1 cellular context compared by ENCODE assay signal in genomic region chr7:6476596-6477374, GRCh38.
TF ChIP-seq lines count a peak whose summit lies in the region.

No MANE protein-coding gene starts in this region.

TF ChIP-seq in IMR-90, 13 proteins besides CTCF, POLR2A, EP300 and RAD21 (continued from another document):
- TF ChIP-seq ELK1 (IDR thresholded peaks at IDR 0.05; ENCODE audit: borderline replicate concordance, low read depth, low read length) (no peak), FOS (IDR thresholded peaks at IDR 0.05; ENCODE audit: low read depth, low read length) (no peak), BHLHE40 (IDR thresholded peaks at IDR 0.05; ENCODE audit: low read depth, low read length) (no peak), USF2 (IDR thresholded peaks at IDR 0.05; ENCODE audit: low read depth, low read length) (no peak), RFX5 (IDR thresholded peaks at IDR 0.05; ENCODE audit: low read depth, low read length) (no peak)
